Comparison of ENCODE assay signal across 11 cellular contexts in genomic region chr3:131053021-131053420, GRCh38. TPM values are rescaled to one million over a fixed set of nuclear protein-coding genes. Genes with fewer than 3 reads are reported as not detected.
A peak's percentile ranks its signal among the peaks of the same experiment; 100 is the strongest.
DNase-seq lines count a peak whose midpoint lies in the region; ATAC-seq and TF ChIP-seq lines count a peak whose summit lies in the region.
"Had no signal": no experiment of that assay in that cellular context is flagged by ENCODE, and none has a peak within 500 bp of the region (broad histone marks: within the 10 kb centered on the region; RNA-seq: fewer than 3 reads in every experiment).

No MANE protein-coding gene starts in this region.

- no peaks in the 10 kb centered on the region for H3F3A ChIP-seq in OCI-LY1 (ENCODE audit: insufficient read depth, low read length)

- H3K27ac ChIP-seq in OCI-LY1 (ENCODE audit: low read depth, low read length, poor library complexity, severe bottlenecking) (no peak overlapping the region), dorsolateral prefrontal cortex (no peak overlapping the region), gastrocnemius medialis (no peak overlapping the region)

- in situ Hi-C loops in gastrocnemius medialis (cut with MboI; ENCODE audit: low sequenced_read_pairs in 4 of 4) = no loop called here

- no peak overlapping the region for H2AFZ ChIP-seq in OCI-LY1 (ENCODE audit: low read length)

- no peak overlapping the region for H3K4me2 ChIP-seq in OCI-LY1 (ENCODE audit: low read length)

- no peaks in the 10 kb centered on the region for H3K79me2 ChIP-seq in OCI-LY1 (ENCODE audit: insufficient read depth, low read length)

- H3K4me3 ChIP-seq in OCI-LY1 (ENCODE audit: low read depth, low read length, poor library complexity, severe bottlenecking) (no peak overlapping the region), dorsolateral prefrontal cortex (no peak overlapping the region), gastrocnemius medialis (no peak overlapping the region)

- no peak for ATAC-seq in HG03039 (IDR thresholded peaks at IDR 0.05; ENCODE audit: unreplicated experiment)
- ATAC-seq in gastrocnemius medialis = no peak
- ATAC-seq: sciatic nerve had no signal

- peak; percentile 54 for TF ChIP-seq CTCF in OCI-LY1 (IDR thresholded peaks at IDR 0.05; ENCODE audit: low read length)
- peak in 55 of 56 donors; percentile 17 to 82 (median 56) for TF ChIP-seq CTCF in dorsolateral prefrontal cortex (IDR thresholded peaks at IDR 0.05 in 54 of 56, conservative IDR thresholded peaks at IDR 0.05 in 2 of 56; ENCODE audit: low read depth in 1 of 56, partially characterized antibody in 56 of 56)
- TF ChIP-seq CTCF in gastrocnemius medialis (IDR thresholded peaks at IDR 0.05 in 4 of 5, conservative IDR thresholded peaks at IDR 0.05 in 1 of 5) = peak in 2 of 5 experiments; percentile 33 to 44

- no peaks in the 10 kb centered on the region for H3K27me3 ChIP-seq in OCI-LY1 (ENCODE audit: insufficient read depth, low read length)
- H3K27me3 ChIP-seq in dorsolateral prefrontal cortex = no peaks in the 10 kb centered on the region
- no peaks in the 10 kb centered on the region for H3K27me3 ChIP-seq in gastrocnemius medialis

- H3K9ac ChIP-seq in OCI-LY1 (ENCODE audit: low read length) = no peak overlapping the region

- TF ChIP-seq POLR2A in gastrocnemius medialis (IDR thresholded peaks at IDR 0.05) = no peak

- no peaks in the 10 kb centered on the region for H3K4me1 ChIP-seq in OCI-LY1 (ENCODE audit: insufficient read depth, low read length, severe bottlenecking)
- H3K4me1 ChIP-seq in gastrocnemius medialis = no peaks in the 10 kb centered on the region

- no peaks in the 10 kb centered on the region for H3K36me3 ChIP-seq in OCI-LY1 (ENCODE audit: insufficient read depth, low read length)
- H3K36me3 ChIP-seq in gastrocnemius medialis = no peaks in the 10 kb centered on the region

- H3K9me2 ChIP-seq in OCI-LY1 (ENCODE audit: low read depth, low read length) = no peaks in the 10 kb centered on the region

- intact Hi-C loops in dorsolateral prefrontal cortex (cut with DNase I) = loop anchor here (2.0 to 10.0 kb wide), 3 partner anchors 90 to 974 kb away; no protein-coding TSS in a partner anchor
- intact Hi-C loops in gastrocnemius medialis (cut with DNase I; ENCODE audit: low total_unique reads) = no loop called here

- H3K9me3 ChIP-seq in OCI-LY1 (ENCODE audit: low read length) = no peaks in the 10 kb centered on the region
- no peaks in the 10 kb centered on the region for H3K9me3 ChIP-seq in gastrocnemius medialis

- H4K20me1 ChIP-seq in OCI-LY1 (ENCODE audit: insufficient read depth, low read length) = no peaks in the 10 kb centered on the region

- peak; percentile 14 for DNase-seq in NCI-H2171 treated with DMSO at 0.1 percent for 48 hours (lab: John Stamatoyannopoulos, UW)
- DNase-seq in NCI-H2171 (lab: John Stamatoyannopoulos, UW) = no peak
- DNase-seq in dorsolateral prefrontal cortex = no peak
- peak; percentile 42 for DNase-seq in pons (ENCODE audit: low spot score)
- DNase-seq in gastrocnemius medialis = no peak
- no peak for DNase-seq in D341Med (ENCODE audit: low spot score)
- DNase-seq: activated CD4-positive, alpha-beta T cell treated with anti-CD3 and anti-CD28 coated beads, Interleukin-2, amount 50 U/mL, for 48 hours; amniotic stem cell had no signal

RNA-seq across cellular contexts. Expression of gene NEK11, which starts 26.3 kb away (rescaled TPM):
- total RNA-seq in dorsolateral prefrontal cortex (10 to 100 TPM; 16.6 to 35.3 (median 22.2) TPM), gastrocnemius medialis (1 to 10 TPM; 2.1 to 5.2 (median 2.5) TPM)

RNA-seq across cellular contexts. Expression of gene ASTE1, which starts 26.4 kb away (rescaled TPM):
- total RNA-seq in dorsolateral prefrontal cortex (10 to 100 TPM in 16 of 120 experiments, 1 to 10 TPM in 104; 3.8 to 19.0 (median 8.2) TPM), gastrocnemius medialis (1 to 10 TPM; 1.2 to 2.0 (median 1.5) TPM)

Comparison
In these comparisons a context has a peak if more than half of its experiments do, and no peak if none do; other contexts are left out.
1. DNase-seq: peak in NCI-H2171 treated with DMSO at 0.1 percent for 48 hours (single experiment) and pons (single experiment); none in NCI-H2171 (single experiment), dorsolateral prefrontal cortex (0 of 10), gastrocnemius medialis (0 of 2) and D341Med (single experiment).